In genomic region chr15:75354454-75354853, GRCh38 we compare ENCODE assay signal across 18 cellular contexts. TPM values are rescaled to one million over a fixed set of nuclear protein-coding genes. Genes with fewer than 3 reads are reported as not detected.
DNase-seq lines count a peak whose midpoint lies in the region; ATAC-seq and TF ChIP-seq lines count a peak whose summit lies in the region.
"Had no signal": no experiment of that assay in that cellular context is flagged by ENCODE, and none has a peak within 500 bp of the region (broad histone marks: within the 10 kb centered on the region; RNA-seq: fewer than 3 reads in every experiment).

No MANE protein-coding gene starts in this region.

- no peak for ATAC-seq in central memory CD8-positive, alpha-beta T cell (replicated peaks; ENCODE audit: extremely low read depth, poor library complexity, severe bottlenecking)
- ATAC-seq in naive thymus-derived CD4-positive, alpha-beta T cell = no peak

- H3K9me3 ChIP-seq in BLaER1 = peaks cover 6% of the 10 kb centered on the region
- no peaks in the 10 kb centered on the region for H3K9me3 ChIP-seq in CD8-positive, alpha-beta memory T cell (ENCODE audit: low read length)
- peaks cover 0 to 6% (median 0%) of the 10 kb centered on the region in 3 experiments for H3K9me3 ChIP-seq in naive thymus-derived CD4-positive, alpha-beta T cell (ENCODE audit: control insufficient read depth in 2 of 3, low read length in 3 of 3)
- H3K9me3 ChIP-seq: SJSA1 had no signal

- H3K36me3 Mint-ChIP-seq in CD8-positive, alpha-beta memory T cell = peaks cover 3 to 37% (median 7%) of the 10 kb centered on the region in 3 donors
- peaks cover 38% of the 10 kb centered on the region for H3K36me3 Mint-ChIP-seq in central memory CD8-positive, alpha-beta T cell (ENCODE audit: insufficient read depth)
- peaks cover 0 to 32% (median 4%) of the 10 kb centered on the region in 5 donors for H3K36me3 Mint-ChIP-seq in naive thymus-derived CD4-positive, alpha-beta T cell

- no peak for DNase-seq in CD8-positive, alpha-beta memory T cell
- DNase-seq in central memory CD8-positive, alpha-beta T cell (ENCODE audit: low spot score in 2 of 2) = no peak
- no peak for DNase-seq in naive thymus-derived CD4-positive, alpha-beta T cell
- DNase-seq in NCI-H1092 (lab: John Stamatoyannopoulos, UW) = no peak
- DNase-seq in foreskin fibroblast = no peak
- no peak for DNase-seq in DMS 273 (lab: John Stamatoyannopoulos, UW; ENCODE audit: unreplicated experiment)
- DNase-seq: DMS 273 treated with DMSO at 0.1 percent for 48 hours, DND-41, NCI-H1436, NCI-H1930, NCI-H226, NCI-H524, NCI-H82, PC-9 had no signal

- peaks cover 47% of the 10 kb centered on the region for H3K4me1 ChIP-seq in BLaER1
- H3K4me1 ChIP-seq in CD8-positive, alpha-beta memory T cell (ENCODE audit: insufficient read depth, low read length) = peaks cover 18% of the 10 kb centered on the region
- H3K4me1 ChIP-seq in naive thymus-derived CD4-positive, alpha-beta T cell (ENCODE audit: control insufficient read depth in 2 of 2, insufficient read depth in 2 of 2, low read length in 2 of 2) = peaks cover 11 to 13% of the 10 kb centered on the region in 2 donors
- H3K4me1 ChIP-seq: SJSA1 had no signal

- H4K20me1 ChIP-seq in BLaER1 = peaks cover 51% of the 10 kb centered on the region

- no peak overlapping the region for H3K9ac ChIP-seq in BLaER1
- H3K9ac ChIP-seq: KMS-11 had no signal

- H3K27me3 Mint-ChIP-seq in CD8-positive, alpha-beta memory T cell = peaks cover 0 to 7% of the 10 kb centered on the region in 2 donors
- no peaks in the 10 kb centered on the region for H3K27me3 Mint-ChIP-seq in central memory CD8-positive, alpha-beta T cell
- H3K27me3 Mint-ChIP-seq in naive thymus-derived CD4-positive, alpha-beta T cell = peaks cover 0 to 4% (median 0%) of the 10 kb centered on the region in 5 donors

- H3K4me3 Mint-ChIP-seq in CD8-positive, alpha-beta memory T cell = no peak overlapping the region
- H3K4me3 Mint-ChIP-seq in central memory CD8-positive, alpha-beta T cell = no peak overlapping the region
- no peak overlapping the region for H3K4me3 Mint-ChIP-seq in naive thymus-derived CD4-positive, alpha-beta T cell

- H3K4me3 ChIP-seq in BLaER1 = no peak overlapping the region
- no peak overlapping the region for H3K4me3 ChIP-seq in CD8-positive, alpha-beta memory T cell (ENCODE audit: low read length)
- H3K4me3 ChIP-seq in naive thymus-derived CD4-positive, alpha-beta T cell (ENCODE audit: low read length) = no peak overlapping the region
- no peak overlapping the region for H3K4me3 ChIP-seq in foreskin fibroblast (ENCODE audit: low read depth in 1 of 2, low read length in 2 of 2)
- H3K4me3 ChIP-seq: PC-9, SJSA1 had no signal

- intact Hi-C loops in naive thymus-derived CD4-positive, alpha-beta T cell (cut with micrococcal nuclease) = no loop called here

- peaks cover 6 to 16% (median 15%) of the 10 kb centered on the region in 5 donors for H3K9me3 Mint-ChIP-seq in CD8-positive, alpha-beta memory T cell
- no peaks in the 10 kb centered on the region for H3K9me3 Mint-ChIP-seq in central memory CD8-positive, alpha-beta T cell
- peaks cover 0 to 13% (median 7%) of the 10 kb centered on the region in 11 donors for H3K9me3 Mint-ChIP-seq in naive thymus-derived CD4-positive, alpha-beta T cell

- H3K27ac Mint-ChIP-seq in CD8-positive, alpha-beta memory T cell = peak overlapping the region in 5 of 8 donors; percentile 43 to 90 (median 77)
- H3K27ac Mint-ChIP-seq in central memory CD8-positive, alpha-beta T cell (ENCODE audit: low read depth) = peak overlapping the region; percentile 25
- peak overlapping the region in 4 of 9 donors; percentile 5 to 97 (median 34) for H3K27ac Mint-ChIP-seq in naive thymus-derived CD4-positive, alpha-beta T cell

- H3K27me3 ChIP-seq in BLaER1 = no peaks in the 10 kb centered on the region
- no peaks in the 10 kb centered on the region for H3K27me3 ChIP-seq in CD8-positive, alpha-beta memory T cell (ENCODE audit: insufficient read depth, low read length, poor library complexity, severe bottlenecking)
- H3K27me3 ChIP-seq in naive thymus-derived CD4-positive, alpha-beta T cell (ENCODE audit: control insufficient read depth in 2 of 2, insufficient read depth in 2 of 2, low read length in 2 of 2) = no peaks in the 10 kb centered on the region
- H3K27me3 ChIP-seq: SJSA1 had no signal

- CTCF ChIA-PET in CD8-positive, alpha-beta memory T cell (lab: Charles Lee) = interaction anchor here (5.2 kb wide), 1 partner anchor 13 kb away, joined by 35 read pairs; the partner anchor contains the start of gene MAN2C1
- CTCF ChIA-PET in naive thymus-derived CD4-positive, alpha-beta T cell (lab: Charles Lee) = interaction anchor here (1.4 kb wide), 1 partner anchor 13 kb away, joined by 3 read pairs; no protein-coding TSS in a partner anchor

- peak overlapping the region; percentile 4; the same call in 1 of the 2 replicates for H3K27ac ChIP-seq in BLaER1
- H3K27ac ChIP-seq in CD8-positive, alpha-beta memory T cell (ENCODE audit: low read depth, low read length) = no peak overlapping the region
- peak overlapping the region; percentile 3 for H3K27ac ChIP-seq in naive thymus-derived CD4-positive, alpha-beta T cell (ENCODE audit: low read depth, low read length)
- H3K27ac ChIP-seq: C4-2B, KMS-11, PC-9, SJSA1 had no signal

- H3K4me1 Mint-ChIP-seq in CD8-positive, alpha-beta memory T cell = peaks cover 16 to 18% (median 18%) of the 10 kb centered on the region in 3 donors
- H3K4me1 Mint-ChIP-seq in central memory CD8-positive, alpha-beta T cell = peaks cover 18% of the 10 kb centered on the region
- peaks cover 7 to 19% (median 17%) of the 10 kb centered on the region in 7 donors for H3K4me1 Mint-ChIP-seq in naive thymus-derived CD4-positive, alpha-beta T cell

- TF ChIP-seq CTCF in foreskin fibroblast (IDR thresholded peaks at IDR 0.05; ENCODE audit: low read depth, low read length) = no peak

- H3K36me3 ChIP-seq in BLaER1 = peaks cover 77% of the 10 kb centered on the region
- H3K36me3 ChIP-seq in CD8-positive, alpha-beta memory T cell (ENCODE audit: insufficient read depth, low read length) = no peaks in the 10 kb centered on the region
- H3K36me3 ChIP-seq in naive thymus-derived CD4-positive, alpha-beta T cell (ENCODE audit: control insufficient read depth in 2 of 3, insufficient read depth in 3 of 3, low read length in 3 of 3) = peaks cover 0 to 34% (median 10%) of the 10 kb centered on the region in 3 experiments

- H3K4me2 ChIP-seq in BLaER1 = 0 out of 2 replicates have a peak overlapping the region, but pooled peaks have one; percentile 2
- H3K4me2 ChIP-seq: KMS-11, PC-9 had no signal

- POLR2A ChIA-PET in CD8-positive, alpha-beta memory T cell (lab: Charles Lee) = interaction anchor here (0.5 to 2.0 kb wide), 2 partner anchors 14 to 395 kb away, joined by 4 to 9 read pairs; partner anchors contain the start of gene MAN2C1
- POLR2A ChIA-PET in naive thymus-derived CD4-positive, alpha-beta T cell (lab: Charles Lee) = interaction anchor here (3.6 kb wide), 1 partner anchor 13 kb away, joined by 34 read pairs; the partner anchor contains the start of gene MAN2C1

RNA-seq across cellular contexts. Expression of gene NEIL1, which starts 7.6 kb away (rescaled TPM):
- total RNA-seq in CD8-positive, alpha-beta memory T cell = 1 to 10 TPM; 2.0 to 2.3 TPM
- polyA plus RNA-seq in CD8-positive, alpha-beta memory T cell = 2.9 TPM
- total RNA-seq in naive thymus-derived CD4-positive, alpha-beta T cell = 10 to 100 TPM in 4 of 5 experiments, 1 to 10 TPM in 1; 8.9 to 49.9 (median 18.5) TPM
- 1 to 10 TPM; 1.7 to 3.1 TPM for polyA plus RNA-seq in naive thymus-derived CD4-positive, alpha-beta T cell

RNA-seq across cellular contexts. Expression of gene MAN2C1, which starts 14.0 kb away (rescaled TPM):
- 100 to 1,000 TPM; 127 to 133 TPM for total RNA-seq in CD8-positive, alpha-beta memory T cell
- 32.0 TPM for polyA plus RNA-seq in CD8-positive, alpha-beta memory T cell
- 100 to 1,000 TPM; 298 to 557 (median 451) TPM for total RNA-seq in naive thymus-derived CD4-positive, alpha-beta T cell
- 10 to 100 TPM; 26.7 to 44.9 TPM for polyA plus RNA-seq in naive thymus-derived CD4-positive, alpha-beta T cell

RNA-seq across cellular contexts. Expression of gene COMMD4, which starts 18.6 kb away (rescaled TPM):
- 100 to 1,000 TPM; 102 to 110 TPM for total RNA-seq in CD8-positive, alpha-beta memory T cell
- 47.8 TPM for polyA plus RNA-seq in CD8-positive, alpha-beta memory T cell
- 10 to 100 TPM; 23.4 to 84.2 (median 26.3) TPM for total RNA-seq in naive thymus-derived CD4-positive, alpha-beta T cell
- 10 to 100 TPM; 30.2 to 37.5 TPM for polyA plus RNA-seq in naive thymus-derived CD4-positive, alpha-beta T cell
